In the genomic region with DNA sequence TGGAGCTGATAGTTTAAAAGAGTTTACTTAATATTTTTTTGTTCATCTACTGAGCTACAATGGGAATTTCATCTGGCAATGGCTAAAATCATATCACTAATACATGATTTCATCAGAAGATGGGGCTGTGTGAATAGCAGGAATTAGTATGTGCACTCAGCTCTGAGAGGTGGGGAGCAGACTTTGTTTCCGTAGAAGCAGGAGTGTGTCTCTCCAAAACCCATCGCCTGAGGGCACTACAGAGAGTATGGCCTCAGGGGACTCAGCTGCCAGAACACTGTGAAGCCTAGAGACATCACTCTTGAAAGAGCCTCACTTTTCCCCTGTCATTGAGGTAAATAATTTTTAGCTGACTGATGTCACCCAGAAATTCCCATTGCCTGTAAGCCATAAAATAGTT, we compare ENCODE assay signal across 14 cellular contexts.
DNase-seq lines count a peak whose midpoint lies in the region; ATAC-seq and TF ChIP-seq lines count a peak whose summit lies in the region.
"Had no signal": no experiment of that assay in that cellular context is flagged by ENCODE, and none has a peak within 500 bp of the region (broad histone marks: within the 10 kb centered on the region; RNA-seq: fewer than 3 reads in every experiment).

No MANE protein-coding gene starts in this region.

- H3K27me3 ChIP-seq in brain microvascular endothelial cell (replicated peaks), result no peaks in the 10 kb centered on the region

- ATAC-seq in HG03354 (IDR thresholded peaks at IDR 0.05; ENCODE audit: poor library complexity, severe bottlenecking, unreplicated experiment), result no peak
- ATAC-seq: A549; activated CD8-positive, alpha-beta T cell treated with anti-CD3 and anti-CD28 coated beads, Interleukin-2, amount 10 ng/mL, durations not matched to agents 7 days and 5 days; natural killer cell; sciatic nerve had no signal

- no peak overlapping the region for H3K27ac ChIP-seq in brain microvascular endothelial cell
- H3K27ac ChIP-seq: A549 had no signal

- in situ Hi-C loops in brain microvascular endothelial cell (cut with HindIII; ENCODE audit: low pct_ligation_motif_present, low sequenced_read_pairs), result no loop called here

- no peak overlapping the region for H3K4me3 ChIP-seq in brain microvascular endothelial cell (ENCODE audit: low read depth, low read length)
- H3K4me3 ChIP-seq: A549 had no signal

- TF ChIP-seq CTCF in brain microvascular endothelial cell (IDR thresholded peaks at IDR 0.05; ENCODE audit: low read depth, low read length, missing control alignments), result peak; percentile 26

- no peaks in the 10 kb centered on the region for H3K36me3 ChIP-seq in brain microvascular endothelial cell (replicated peaks)

- DNase-seq in NCI-H82 (lab: John Stamatoyannopoulos, UW), result peak; percentile 21
- DNase-seq in NCI-H82 treated with DMSO at 0.1 percent for 48 hours (lab: John Stamatoyannopoulos, UW; ENCODE audit: unreplicated experiment), result no peak
- peak; percentile 59 for DNase-seq in NCI-H146 (lab: John Stamatoyannopoulos, UW)
- no peak for DNase-seq in brain microvascular endothelial cell
- peak; percentile 38 for DNase-seq in renal cortical epithelial cell (ENCODE audit: low read depth)
- DNase-seq in GDM1 (lab: John Stamatoyannopoulos, UW), result no peak
- DNase-seq in occipital lobe (lab: John Stamatoyannopoulos, UW), result no peak
- DNase-seq: activated CD8-positive, alpha-beta T cell treated with anti-CD3 and anti-CD28 coated beads, Interleukin-2, amount 10 ng/mL, durations not matched to agents 7 days and 5 days; amniotic stem cell; natural killer cell; SK-N-SH had no signal

Comparison
In these comparisons a context has a peak if more than half of its experiments do, and no peak if none do; other contexts are left out.
1. DNase-seq: peak in NCI-H82 (single experiment), NCI-H146 (single experiment) and renal cortical epithelial cell (single experiment); none in NCI-H82 treated with DMSO at 0.1 percent for 48 hours (single experiment), brain microvascular endothelial cell (single experiment), GDM1 (single experiment) and occipital lobe (single experiment).